In genomic region chr1:14794136-14794768, GRCh38 we compare ENCODE assay signal across 21 cellular contexts.
DNase-seq lines count a peak whose midpoint lies in the region; ATAC-seq, FAIRE-seq and TF ChIP-seq lines count a peak whose summit lies in the region.
"Had no signal": no experiment of that assay in that cellular context is flagged by ENCODE, and none has a peak within 500 bp of the region (broad histone marks: within the 10 kb centered on the region; RNA-seq: fewer than 3 reads in every experiment).

No MANE protein-coding gene starts in this region.

- no peaks in the 10 kb centered on the region for H3K27me3 ChIP-seq in K562 (ENCODE audit: control insufficient read depth in 2 of 2, insufficient read depth in 2 of 2, low read length in 2 of 2)
- H3K27me3 ChIP-seq in PC-3 (ENCODE audit: low read length), result no peaks in the 10 kb centered on the region
- peaks cover 2% of the 10 kb centered on the region for H3K27me3 ChIP-seq in foreskin keratinocyte

- POLR2A ChIA-PET in K562 (lab: Yijun Ruan, JAX) (interaction anchor here (0.6 to 1.0 kb wide), 3 partner anchors 15 to 1442 kb away, joined by 3 to 4 read pairs (median 3); no protein-coding TSS in a partner anchor), PC-3 (lab: Charles Lee; ENCODE audit: unreplicated experiment) (no interaction called here)

- H3K4me2 ChIP-seq in K562 (ENCODE audit: insufficient read depth, low read length) (no peak overlapping the region), PC-3 (ENCODE audit: low read length) (no peak overlapping the region)

- no peaks in the 10 kb centered on the region for H3K9me3 ChIP-seq in K562 (replicated peaks; ENCODE audit: control insufficient read depth, insufficient read depth, low read depth, low read length)
- H3K9me3 ChIP-seq in PC-3 (ENCODE audit: low read length), result no peaks in the 10 kb centered on the region
- no peaks in the 10 kb centered on the region for H3K9me3 ChIP-seq in kidney (ENCODE audit: control insufficient read depth in 1 of 2, low read length in 2 of 2)
- H3K9me3 ChIP-seq: SJCRH30 had no signal

- H3K9me3 Mint-ChIP-seq in natural killer cell treated with Interleukin-12 subunit alpha and Interleukin-12 subunit beta and Interleukin-15 and Interleukin-18, amount 100 ng/mL, for 72 hours, result no peaks in the 10 kb centered on the region
- no peaks in the 10 kb centered on the region for H3K9me3 Mint-ChIP-seq in natural killer cell
- peaks cover 8% of the 10 kb centered on the region for H3K9me3 Mint-ChIP-seq in mesothelial cell of epicardium
- H3K9me3 Mint-ChIP-seq: H9 had no signal

- no peak overlapping the region for H3K27ac ChIP-seq in K562 (ENCODE audit: extremely low read depth, low read depth, low read length)
- H3K27ac ChIP-seq in PC-3 (ENCODE audit: low read length), result no peak overlapping the region
- H3K27ac ChIP-seq in kidney (ENCODE audit: low read depth in 2 of 2, low read length in 2 of 2), result no peak overlapping the region
- H3K27ac ChIP-seq in foreskin keratinocyte, result no peak overlapping the region
- H3K27ac ChIP-seq: C4-2B, HL-60, RWPE1, SJCRH30 had no signal

- H3K4me3 Mint-ChIP-seq in natural killer cell treated with Interleukin-12 subunit alpha and Interleukin-12 subunit beta and Interleukin-15 and Interleukin-18, amount 100 ng/mL, for 72 hours, result no peak overlapping the region
- no peak overlapping the region for H3K4me3 Mint-ChIP-seq in natural killer cell
- no peak overlapping the region for H3K4me3 Mint-ChIP-seq in mesothelial cell of epicardium
- H3K4me3 Mint-ChIP-seq: H9, IgD-negative memory B cell had no signal

- TF ChIP-seq EP300 in K562 (IDR thresholded peaks at IDR 0.05; ENCODE audit: low read length), result no peak

- peaks cover 0 to 5% of the 10 kb centered on the region in 2 donors for H3K4me1 Mint-ChIP-seq in natural killer cell treated with Interleukin-12 subunit alpha and Interleukin-12 subunit beta and Interleukin-15 and Interleukin-18, amount 100 ng/mL, for 72 hours (ENCODE audit: low read depth in 2 of 2)
- no peaks in the 10 kb centered on the region for H3K4me1 Mint-ChIP-seq in natural killer cell
- peaks cover 9% of the 10 kb centered on the region for H3K4me1 Mint-ChIP-seq in mesothelial cell of epicardium
- H3K4me1 Mint-ChIP-seq: IgD-negative memory B cell had no signal

- in situ Hi-C loops in K562 (cut with MboI), result no loop called here

- no peaks in the 10 kb centered on the region for H3K27me3 Mint-ChIP-seq in natural killer cell treated with Interleukin-12 subunit alpha and Interleukin-12 subunit beta and Interleukin-15 and Interleukin-18, amount 100 ng/mL, for 72 hours
- peaks cover 0 to 10% of the 10 kb centered on the region in 2 donors for H3K27me3 Mint-ChIP-seq in natural killer cell (ENCODE audit: low read depth in 2 of 2)
- no peaks in the 10 kb centered on the region for H3K27me3 Mint-ChIP-seq in mesothelial cell of epicardium (ENCODE audit: low read depth)

- no peak for TF ChIP-seq CTCF in natural killer cell (IDR thresholded peaks at IDR 0.05)
- TF ChIP-seq CTCF in K562 (IDR thresholded peaks at IDR 0.05 in 2 of 3, conservative IDR thresholded peaks at IDR 0.05 in 1 of 3; ENCODE audit: insufficient read depth in 2 of 3, low read depth in 1 of 3, low read length in 3 of 3), result no peak
- TF ChIP-seq CTCF in mesothelial cell of epicardium (IDR thresholded peaks at IDR 0.05; ENCODE audit: unreplicated experiment), result no peak
- TF ChIP-seq CTCF in PC-3 (conservative IDR thresholded peaks at IDR 0.05; ENCODE audit: low read depth, low read length), result no peak
- TF ChIP-seq CTCF in kidney (IDR thresholded peaks at IDR 0.05; ENCODE audit: borderline replicate concordance, extremely low read depth, insufficient read depth), result no peak
- TF ChIP-seq CTCF in foreskin keratinocyte (conservative IDR thresholded peaks at IDR 0.05), result no peak

- peaks cover 10 to 17% of the 10 kb centered on the region in 2 experiments; a peak in 4 of 5 replicates for H3K4me1 ChIP-seq in K562 (replicated peaks in 1 of 2; ENCODE audit: control insufficient read depth in 2 of 2, insufficient read depth in 2 of 2, low read length in 2 of 2)
- H3K4me1 ChIP-seq in PC-3 (ENCODE audit: insufficient read depth, low read length), result no peaks in the 10 kb centered on the region
- H3K4me1 ChIP-seq in kidney (ENCODE audit: control insufficient read depth in 1 of 2, insufficient read depth in 1 of 2, low read depth in 1 of 2, low read length in 2 of 2), result no peaks in the 10 kb centered on the region
- peaks cover 4% of the 10 kb centered on the region for H3K4me1 ChIP-seq in foreskin keratinocyte
- H3K4me1 ChIP-seq: SJCRH30 had no signal

- no peaks in the 10 kb centered on the region for H3K9me2 ChIP-seq in PC-3 (replicated peaks; ENCODE audit: low read length)

- intact Hi-C loops in natural killer cell (cut with micrococcal nuclease) (no loop called here), K562 (cut with micrococcal nuclease) (no loop called here), PC-3 (cut with micrococcal nuclease) (no loop called here), kidney (cut with DNase I) (no loop called here)

- H3K79me2 ChIP-seq in K562 (ENCODE audit: control insufficient read depth, insufficient read depth, low read length) (no peaks in the 10 kb centered on the region), PC-3 (ENCODE audit: low read length) (no peaks in the 10 kb centered on the region)

- H3K4me3 ChIP-seq in K562, result no peak overlapping the region
- no peak overlapping the region for H3K4me3 ChIP-seq in PC-3 (ENCODE audit: low read length)
- H3K4me3 ChIP-seq in kidney (ENCODE audit: low read length in 2 of 2), result no peak overlapping the region
- H3K4me3 ChIP-seq: SJCRH30 had no signal

- peak overlapping the region; percentile 57; the same call in 1 of the 2 replicates for H2AFZ ChIP-seq in K562 (ENCODE audit: low read depth, low read length)
- H2AFZ ChIP-seq in PC-3 (ENCODE audit: low read length), result no peak overlapping the region

- CTCF ChIA-PET in K562 (lab: Yijun Ruan, JAX; ENCODE audit: low intra/inter-chr PET ratio) (no interaction called here), PC-3 (lab: Charles Lee) (no interaction called here)

- DNase-seq in natural killer cell treated with Interleukin-12 subunit alpha and Interleukin-12 subunit beta and Interleukin-15 and Interleukin-18, amount 100 ng/mL, for 72 hours (ENCODE audit: low spot score), result peak; percentile 6
- DNase-seq in natural killer cell (no peak), K562 (ENCODE audit: extremely low read depth in 1 of 4, low spot score in 3 of 4) (no peak), mesothelial cell of epicardium (ENCODE audit: low spot score in 2 of 2, unreplicated experiment in 2 of 2) (no peak), PC-3 (no peak), kidney (no peak), foreskin keratinocyte (no peak)
- DNase-seq: 8988T; DMS 273 treated with DMSO at 0.1 percent for 48 hours; H9; NCI-H187; NCI-H345; NCI-H526 treated with DMSO at 0.1 percent for 48 hours; NK-92 treated with Interleukin-12 subunit alpha and Interleukin-12 subunit beta, amount 100 ng/mL, for 24 hours; SJCRH30 had no signal

- no peak overlapping the region for H3K27ac Mint-ChIP-seq in natural killer cell treated with Interleukin-12 subunit alpha and Interleukin-12 subunit beta and Interleukin-15 and Interleukin-18, amount 100 ng/mL, for 72 hours
- no peak overlapping the region for H3K27ac Mint-ChIP-seq in natural killer cell
- peak overlapping the region; percentile 39 for H3K27ac Mint-ChIP-seq in mesothelial cell of epicardium
- H3K27ac Mint-ChIP-seq: IgD-negative memory B cell had no signal

- no peak for TF ChIP-seq RAD21 in K562 (CRISPR knock-in tag; conservative IDR thresholded peaks at IDR 0.05 in 1 of 2, IDR thresholded peaks at IDR 0.05 in 1 of 2)

- WGBS in K562 (ENCODE audit: insufficient coverage, low coverage, missing lambda C conversion rate), result 74% methylated on average over 7 of the region's 7 CpGs

- H3K9me1 ChIP-seq in K562 (ENCODE audit: control insufficient read depth, insufficient read depth, low read length), result no peaks in the 10 kb centered on the region

- no peaks in the 10 kb centered on the region for H3K36me3 Mint-ChIP-seq in natural killer cell treated with Interleukin-12 subunit alpha and Interleukin-12 subunit beta and Interleukin-15 and Interleukin-18, amount 100 ng/mL, for 72 hours
- H3K36me3 Mint-ChIP-seq in natural killer cell (no peaks in the 10 kb centered on the region), mesothelial cell of epicardium (peaks cover 9% of the 10 kb centered on the region)

- H4K20me1 ChIP-seq in K562 (replicated peaks; ENCODE audit: control insufficient read depth, insufficient read depth, low read length) (no peaks in the 10 kb centered on the region), PC-3 (ENCODE audit: low read length) (no peaks in the 10 kb centered on the region)

- TF ChIP-seq POLR2A in K562 (conservative IDR thresholded peaks at IDR 0.05), result no peak

- FAIRE-seq in K562 (lab: Jason Lieb, UNC), result no peak
- no peak for FAIRE-seq in kidney (lab: Jason Lieb, UNC)
- FAIRE-seq: HTR-8/SVneo had no signal

- ATAC-seq in natural killer cell treated with Interleukin-12 subunit alpha and Interleukin-12 subunit beta and Interleukin-15 and Interleukin-18, amount 100 ng/mL, for 72 hours, result no peak
- no peak for ATAC-seq in natural killer cell
- ATAC-seq in K562, result no peak
- no peak for ATAC-seq in PC-3
- ATAC-seq in HG02678 (IDR thresholded peaks at IDR 0.05; ENCODE audit: unreplicated experiment), result no peak
- ATAC-seq in foreskin keratinocyte, result no peak

- H3K9ac ChIP-seq in K562 (ENCODE audit: insufficient read depth in 1 of 2, low read depth in 2 of 2, low read length in 2 of 2) (no peak overlapping the region), PC-3 (ENCODE audit: low read length) (no peak overlapping the region), kidney (ENCODE audit: low read length in 2 of 2) (no peak overlapping the region)

- no peaks in the 10 kb centered on the region for H3F3A ChIP-seq in PC-3 (ENCODE audit: low read length, unreplicated experiment)

- BruUV-seq in K562 (replicated peaks; lab: Mats Ljungman, UMichigan) (no TSS peak), PC-3 (replicated peaks; lab: Mats Ljungman, UMichigan) (no TSS peak)

- H3K36me3 ChIP-seq in K562 (ENCODE audit: control insufficient read depth, insufficient read depth, low read length) (no peaks in the 10 kb centered on the region), PC-3 (ENCODE audit: low read depth, low read length) (no peaks in the 10 kb centered on the region), kidney (ENCODE audit: control insufficient read depth in 1 of 2, insufficient read depth in 2 of 2, low read length in 2 of 2) (no peaks in the 10 kb centered on the region)
- H3K36me3 ChIP-seq: SJCRH30 had no signal
